In genomic region chr17:51118330-51119195, GRCh38 we compare ENCODE assay signal across 1 cellular context.
TF ChIP-seq lines count a peak whose summit lies in the region.

No MANE protein-coding gene starts in this region.

TF ChIP-seq in GM12878, 131 proteins besides CTCF, POLR2A, EP300 and RAD21 (continued from another document):
- no peak for TF ChIP-seq SMARCA5 (IDR thresholded peaks at IDR 0.05)
- TF ChIP-seq BHLHE40 (IDR thresholded peaks at IDR 0.05; ENCODE audit: borderline replicate concordance in 1 of 2, low read depth in 2 of 2, low read length in 1 of 2) = peak; percentile 74 to 82
